ENCODE assay signal across 1 cellular context in the genomic region with DNA sequence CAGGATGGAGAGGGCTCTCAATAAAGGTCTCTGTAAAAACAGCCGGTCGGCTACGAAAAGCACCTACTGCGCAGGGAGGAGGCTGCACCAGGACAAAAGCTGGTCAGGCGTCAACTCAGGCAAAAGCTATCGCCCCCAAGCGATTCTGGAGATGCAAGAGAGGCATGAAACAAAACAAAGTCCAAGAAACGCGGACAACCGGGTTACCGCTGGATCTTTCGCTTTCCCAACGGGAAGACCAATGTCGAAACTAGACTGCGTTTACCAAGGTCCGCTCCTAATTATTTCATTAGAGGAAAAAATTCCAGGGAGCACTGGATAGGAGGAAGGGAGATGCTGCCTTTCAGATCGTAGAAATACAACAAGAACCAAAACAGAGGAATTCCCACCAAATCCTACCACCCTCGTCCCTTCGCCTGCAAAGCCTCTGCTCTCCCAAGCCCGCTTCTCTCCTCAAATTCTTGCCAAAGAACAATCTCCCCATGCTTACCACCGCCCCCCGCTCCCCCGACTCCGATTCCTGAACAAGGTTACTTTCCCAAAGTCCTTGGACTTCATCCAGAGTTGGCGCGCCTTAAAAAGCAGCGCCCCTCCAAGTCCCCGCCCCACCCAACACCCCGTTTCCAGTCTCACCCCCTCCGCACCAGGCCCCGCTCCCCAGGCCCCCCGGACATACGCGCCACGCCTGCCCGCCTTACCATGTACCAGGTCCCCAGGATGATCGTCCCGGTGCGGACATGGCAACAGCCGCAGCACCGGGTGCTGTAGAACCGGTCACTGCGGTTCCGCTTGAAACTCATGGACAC.
TF ChIP-seq lines count a peak whose summit lies in the region.

No MANE protein-coding gene starts in this region.

TF ChIP-seq in H1, 55 proteins besides CTCF, POLR2A, EP300 and RAD21:
- TF ChIP-seq BCL11A (IDR thresholded peaks at IDR 0.05; ENCODE audit: low read depth in 2 of 2, low read length in 2 of 2), result no peak
- TF ChIP-seq E2F6 (IDR thresholded peaks at IDR 0.05), result no peak
- no peak for TF ChIP-seq CHD7 (IDR thresholded peaks at IDR 0.05; ENCODE audit: insufficient replicate concordance, low read length)
- TF ChIP-seq TEAD4 (IDR thresholded peaks at IDR 0.05; ENCODE audit: low read depth, low read length), result no peak
- TF ChIP-seq TAF1 (IDR thresholded peaks at IDR 0.05; ENCODE audit: low read depth, low read length), result peak; percentile 42; the same call in 1 of the 2 replicates
- no peak for TF ChIP-seq CTBP2 (IDR thresholded peaks at IDR 0.05; ENCODE audit: borderline replicate concordance, insufficient read depth, insufficient read length, low read length)
- TF ChIP-seq SP1 (IDR thresholded peaks at IDR 0.05; ENCODE audit: low read depth, low read length), result no peak
- TF ChIP-seq MAFK (IDR thresholded peaks at IDR 0.05; ENCODE audit: low read depth, low read length), result no peak
- TF ChIP-seq CEBPB (IDR thresholded peaks at IDR 0.05; ENCODE audit: low read depth, low read length), result no peak
- TF ChIP-seq HDAC6 (IDR thresholded peaks at IDR 0.05; ENCODE audit: low read depth, low read length), result no peak
- TF ChIP-seq SP2 (IDR thresholded peaks at IDR 0.05; ENCODE audit: low read length), result no peak
- TF ChIP-seq HDAC2 (IDR thresholded peaks at IDR 0.05; ENCODE audit: borderline replicate concordance in 1 of 2, low read depth in 2 of 2, low read length in 2 of 2), result peak in 1 of 2 experiments; percentile 28; a peak in 1 of 4 replicates
- no peak for TF ChIP-seq POU5F1 (IDR thresholded peaks at IDR 0.05; ENCODE audit: low read depth, low read length)
- TF ChIP-seq RFX5 (IDR thresholded peaks at IDR 0.05; ENCODE audit: borderline replicate concordance, low read depth, low read length), result no peak
- no peak for TF ChIP-seq CHD1 (IDR thresholded peaks at IDR 0.05; ENCODE audit: low read depth, low read length)
- no peak for TF ChIP-seq MAX (IDR thresholded peaks at IDR 0.05)
- TF ChIP-seq BRCA1 (IDR thresholded peaks at IDR 0.05; ENCODE audit: low read depth, low read length), result no peak
- TF ChIP-seq CHD2 (IDR thresholded peaks at IDR 0.05; ENCODE audit: low read length), result no peak
- no peak for TF ChIP-seq EZH2 (IDR thresholded peaks at IDR 0.05; ENCODE audit: low read depth, low read length, severe bottlenecking)
- no peak for TF ChIP-seq NRF1 (IDR thresholded peaks at IDR 0.05; ENCODE audit: low read depth, low read length)
- no peak for TF ChIP-seq GTF2F1 (IDR thresholded peaks at IDR 0.05; ENCODE audit: borderline replicate concordance, low read depth, low read length)
- TF ChIP-seq ZNF274 (IDR thresholded peaks at IDR 0.05; ENCODE audit: borderline replicate concordance, extremely low read depth, low read length), result no peak
- TF ChIP-seq YY1 (IDR thresholded peaks at IDR 0.05; ENCODE audit: low read depth, low read length), result no peak
- no peak for TF ChIP-seq USF2 (IDR thresholded peaks at IDR 0.05; ENCODE audit: low read length)
- TF ChIP-seq ASH2L (IDR thresholded peaks at IDR 0.05; ENCODE audit: low read length), result no peak
- no peak for TF ChIP-seq SUZ12 (IDR thresholded peaks at IDR 0.05; ENCODE audit: low read length)
- TF ChIP-seq SIN3A (conservative IDR thresholded peaks at IDR 0.05 in 1 of 2, IDR thresholded peaks at IDR 0.05 in 1 of 2; ENCODE audit: low read depth in 1 of 2, low read length in 2 of 2), result peak in 1 of 2 experiments; percentile 58; a peak in 2 of 4 replicates
- no peak for TF ChIP-seq GABPA (IDR thresholded peaks at IDR 0.05; ENCODE audit: borderline replicate concordance, insufficient read depth, low read length)
- no peak for TF ChIP-seq SP4 (IDR thresholded peaks at IDR 0.05; ENCODE audit: low read length)
- TF ChIP-seq POLR2AphosphoS5 (IDR thresholded peaks at IDR 0.05; ENCODE audit: low read depth, low read length), result peak; percentile 35; the same call in 1 of the 2 replicates
- no peak for TF ChIP-seq NANOG (IDR thresholded peaks at IDR 0.05; ENCODE audit: insufficient read depth, low read depth, low read length, poor library complexity, severe bottlenecking)
- no peak for TF ChIP-seq RBBP5 (IDR thresholded peaks at IDR 0.05; ENCODE audit: borderline replicate concordance, low read depth, low read length)
- no peak for TF ChIP-seq JUN (IDR thresholded peaks at IDR 0.05; ENCODE audit: low read depth, low read length)
- no peak for TF ChIP-seq CBX8 (IDR thresholded peaks at IDR 0.05; ENCODE audit: borderline replicate concordance, low read depth, low read length)
- no peak for TF ChIP-seq TCF12 (IDR thresholded peaks at IDR 0.05; ENCODE audit: low read depth, low read length)
- no peak for TF ChIP-seq JUND (IDR thresholded peaks at IDR 0.05; ENCODE audit: low read length)
- TF ChIP-seq PHF8 (conservative IDR thresholded peaks at IDR 0.05; ENCODE audit: low read depth, low read length), result no peak; the same call in none of the 2 replicates
- TF ChIP-seq TAF7 (optimal IDR thresholded peaks at IDR 0.05; ENCODE audit: borderline replicate concordance, low read depth, low read length), result no peak
- no peak for TF ChIP-seq EGR1 (IDR thresholded peaks at IDR 0.05; ENCODE audit: borderline replicate concordance, low read depth, low read length)
- no peak for TF ChIP-seq FOSL1 (IDR thresholded peaks at IDR 0.05; ENCODE audit: insufficient read depth, low read depth, low read length)
- TF ChIP-seq SAP30 (IDR thresholded peaks at IDR 0.05; ENCODE audit: insufficient read depth, insufficient replicate concordance, low read length), result peak; percentile 78
- no peak for TF ChIP-seq ATF3 (IDR thresholded peaks at IDR 0.05; ENCODE audit: insufficient read depth, low read depth, low read length)
- no peak for TF ChIP-seq SIX5 (IDR thresholded peaks at IDR 0.05; ENCODE audit: low read depth, low read length)
